In genomic region chr6:145783796-145784195, GRCh38 we compare ENCODE assay signal across 19 cellular contexts.
"Had no signal": no experiment of that assay in that cellular context is flagged by ENCODE, and none has a peak within 500 bp of the region (broad histone marks: within the 10 kb centered on the region; RNA-seq: fewer than 3 reads in every experiment).

No MANE protein-coding gene starts in this region.

- H3K27me3 Mint-ChIP-seq: activated CD4-positive, alpha-beta memory T cell treated with anti-CD3 and anti-CD28 coated beads, Interleukin-2, amount 10 ng/mL, durations not matched to agents 7 days and 5 days; dendritic cell treated with granulocyte-macrophage colony-stimulating factor and Interleukin-4, amounts not matched to agents 40 ng/mL and 50 ng/mL, for 4 days; naive B cell had no signal

- H3K4me1 ChIP-seq: ascending aorta, breast epithelium, foreskin keratinocyte, pancreas, stomach, testis, upper lobe of left lung had no signal

- H3K4me3 Mint-ChIP-seq: activated CD4-positive, alpha-beta memory T cell treated with anti-CD3 and anti-CD28 coated beads, Interleukin-2, amount 10 ng/mL, durations not matched to agents 7 days and 5 days; activated T-helper 1 cell treated with anti-CD3 and anti-CD28 coated beads, Interleukin-12 subunit alpha, Interleukin-12 subunit beta, Interleukin-2, Interleukin-4 antibody, amounts not matched to agents 30 ng/mL and 10 ng/mL and 1 ng/mL, durations not matched to agents 14 hours and 24 hours and 36 hours; dendritic cell treated with granulocyte-macrophage colony-stimulating factor and Interleukin-4, amounts not matched to agents 40 ng/mL and 50 ng/mL, for 4 days; naive B cell had no signal

- DNase-seq: activated CD4-positive, alpha-beta memory T cell treated with anti-CD3 and anti-CD28 coated beads, Interleukin-2, amount 10 ng/mL, durations not matched to agents 7 days and 5 days; activated CD8-positive, alpha-beta memory T cell treated with anti-CD3 and anti-CD28 coated beads, Interleukin-2, amount 50 U/mL, for 4 hours; cerebellar nuclear complex; effector memory CD4-positive, alpha-beta T cell; foreskin keratinocyte; glutamatergic neuron; naive B cell; pancreas; stimulated activated CD4-positive, alpha-beta T cell treated with anti-CD3 and anti-CD28 coated beads, Interleukin-12 subunit alpha, Interleukin-12 subunit beta, amount 100 ng/mL, for 4 hours; stimulated activated CD4-positive, alpha-beta T cell treated with anti-CD3 and anti-CD28 coated beads, Interleukin-2, amount 100 ng/mL, for 24 hours; stomach; testis; upper lobe of left lung; WERI-Rb-1 had no signal

- H3K4me1 Mint-ChIP-seq: naive B cell had no signal

- H3K36me3 ChIP-seq: breast epithelium, WERI-Rb-1 had no signal

- H3K27me3 ChIP-seq: ascending aorta, breast epithelium, foreskin keratinocyte, pancreas, stomach, testis, upper lobe of left lung had no signal

- ATAC-seq: foreskin keratinocyte, pancreas had no signal

- H3K9me3 Mint-ChIP-seq: activated CD4-positive, alpha-beta memory T cell treated with anti-CD3 and anti-CD28 coated beads, Interleukin-2, amount 10 ng/mL, durations not matched to agents 7 days and 5 days had no signal

- H3K27ac ChIP-seq: ascending aorta, breast epithelium, foreskin keratinocyte, pancreas, stomach, testis, upper lobe of left lung, WERI-Rb-1 had no signal

- H3K27ac Mint-ChIP-seq: activated CD4-positive, alpha-beta memory T cell treated with anti-CD3 and anti-CD28 coated beads, Interleukin-2, amount 10 ng/mL, durations not matched to agents 7 days and 5 days; activated T-helper 1 cell treated with anti-CD3 and anti-CD28 coated beads, Interleukin-12 subunit alpha, Interleukin-12 subunit beta, Interleukin-2, Interleukin-4 antibody, amounts not matched to agents 30 ng/mL and 10 ng/mL and 1 ng/mL, durations not matched to agents 14 hours and 24 hours and 36 hours; dendritic cell treated with granulocyte-macrophage colony-stimulating factor and Interleukin-4, amounts not matched to agents 40 ng/mL and 50 ng/mL, for 4 days; naive B cell had no signal

- H3K4me3 ChIP-seq: ascending aorta, breast epithelium, left ventricle myocardium inferior, pancreas, stomach, testis, upper lobe of left lung had no signal

- H3K9me3 ChIP-seq: pancreas, testis, upper lobe of left lung had no signal
